Comparison of ENCODE assay signal across 1 cellular context in the genomic region with DNA sequence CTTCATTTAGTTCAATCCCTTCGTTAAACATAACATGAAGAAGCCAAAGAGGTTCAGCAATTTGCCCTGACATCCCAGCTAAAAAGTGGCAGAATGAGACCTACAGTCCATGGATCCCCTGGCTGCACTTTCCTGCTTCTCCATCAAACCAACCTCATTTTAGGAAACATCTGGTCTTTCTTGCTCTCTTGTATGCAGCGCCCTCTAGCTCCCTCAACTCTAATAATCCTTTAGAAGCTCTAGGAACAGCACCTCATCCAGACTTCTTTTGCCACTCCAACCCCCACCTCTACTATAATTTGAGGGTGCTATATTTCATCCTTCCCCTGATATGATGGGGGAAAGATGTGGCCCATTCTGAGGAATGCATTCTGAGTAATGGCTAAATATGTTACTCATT.
A peak's percentile ranks its signal among the peaks of the same experiment; 100 is the strongest.
TF ChIP-seq lines count a peak whose summit lies in the region.

No MANE protein-coding gene starts in this region.

TF ChIP-seq in GM12878, 131 proteins besides CTCF, POLR2A, EP300 and RAD21:
- TF ChIP-seq SMC3 (IDR thresholded peaks at IDR 0.05; ENCODE audit: borderline replicate concordance, low read length) (peak; percentile 52), JUNB (IDR thresholded peaks at IDR 0.05) (no peak)
